Comparison of ENCODE assay signal across 1 cellular context in the genomic region with DNA sequence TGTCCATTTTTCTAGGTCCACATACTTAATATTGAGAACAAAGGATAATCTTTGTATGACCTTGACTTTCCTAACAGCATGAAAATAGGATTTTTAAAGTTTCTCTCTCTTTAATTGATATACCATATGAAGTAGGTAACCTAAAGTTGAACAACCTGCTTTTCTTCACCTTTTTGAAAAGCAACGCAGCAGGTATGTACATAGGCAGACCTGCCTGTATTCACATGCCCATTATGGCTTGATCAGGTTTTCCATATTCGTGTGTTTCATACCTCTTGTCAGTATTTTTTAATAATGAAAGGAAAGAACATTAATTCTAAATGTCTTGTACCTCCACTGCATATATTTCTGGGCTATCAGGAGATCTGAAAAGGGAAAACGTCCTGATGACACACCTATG.
TF ChIP-seq lines count a peak whose summit lies in the region.

No MANE protein-coding gene starts in this region.

TF ChIP-seq in endothelial cell of umbilical vein, 7 proteins besides CTCF, POLR2A, EP300 and RAD21:
- TF ChIP-seq JUN (IDR thresholded peaks at IDR 0.05; ENCODE audit: borderline replicate concordance, insufficient read depth, insufficient read length, low read depth) (no peak), GATA2 (IDR thresholded peaks at IDR 0.05; ENCODE audit: insufficient read depth, insufficient read length, low read depth, low read length) (peak; percentile 45)
